ENCODE assay signal across 26 cellular contexts in genomic region chr4:22496165-22496813, GRCh38. TPM values are rescaled to one million over a fixed set of nuclear protein-coding genes. Genes with fewer than 3 reads are reported as not detected.
DNase-seq lines count a peak whose midpoint lies in the region; ATAC-seq, FAIRE-seq and TF ChIP-seq lines count a peak whose summit lies in the region.
"Had no signal": no experiment of that assay in that cellular context is flagged by ENCODE, and none has a peak within 500 bp of the region (broad histone marks: within the 10 kb centered on the region; RNA-seq: fewer than 3 reads in every experiment).

No MANE protein-coding gene starts in this region.

- no peak for TF ChIP-seq POLR2A in breast epithelium (IDR thresholded peaks at IDR 0.05)
- TF ChIP-seq POLR2A in GM12891 (IDR thresholded peaks at IDR 0.05; ENCODE audit: low read depth, low read length): no peak

- POLR2A ChIA-PET in WTC11 (lab: Charles Lee): interaction anchor here (0.6 kb wide), 1 partner anchor 13 kb away, joined by 3 read pairs; no protein-coding TSS in a partner anchor

- DNase-seq in mammary epithelial cell (no peak), breast epithelium (ENCODE audit: low spot score in 2 of 2) (no peak), WTC11 (ENCODE audit: low spot score) (no peak), fibroblast of mammary gland (ENCODE audit: low read depth) (peak; percentile 28), GM12891 (ENCODE audit: insufficient read length, low spot score) (no peak), ecto neural progenitor cell (ENCODE audit: low spot score) (no peak), cortex of kidney (lab: John Stamatoyannopoulos, UW) (no peak)
- DNase-seq in activated T-cell treated with anti-CD3 and anti-CD28 coated beads, Interleukin-2, amount 50 U/mL, for 4 hours: no peak
- DNase-seq: 8988T; AML-193; C1 segment of cervical spinal cord; CD8-positive, alpha-beta T cell; DND-41; HFFc6; MM.1S; NCI-H1092; NCI-H1436 treated with DMSO at 0.1 percent for 48 hours; NCI-H2029; NCI-H2227 treated with DMSO at 0.1 percent for 48 hours; NCI-H510A; NK-92 treated with Interleukin-12 subunit alpha and Interleukin-12 subunit beta, amount 100 ng/mL, for 24 hours; SIG-M5; SK-N-SH had no signal

- WGBS in mammary epithelial cell (ENCODE audit: low coverage, missing lambda C conversion rate): 77% methylated on average over 5 of the region's 6 CpGs

- dilution Hi-C loops in mammary epithelial cell (cut with HindIII; ENCODE audit: low sequenced_read_pairs): no loop called here

- FAIRE-seq in GM12891 (lab: Jason Lieb, UNC): no peak
- FAIRE-seq: G401.6, GM19239, K562 had no signal

- H3K79me2 ChIP-seq in mammary epithelial cell (ENCODE audit: insufficient read depth, low read length): peaks cover 97% of the 10 kb centered on the region

- no peak for ATAC-seq in WTC11
- no peak for ATAC-seq in activated T-cell treated with anti-CD3 and anti-CD28 coated beads, Interleukin-2, amount 50 U/mL, for 4 hours
- ATAC-seq: CD8-positive, alpha-beta T cell; K562 had no signal

- H3K4me1 Mint-ChIP-seq in WTC11: peaks cover 41% of the 10 kb centered on the region
- peaks cover 5% of the 10 kb centered on the region for H3K4me1 Mint-ChIP-seq in activated T-cell treated with anti-CD3 and anti-CD28 coated beads, Interleukin-2, amount 50 U/mL, for 4 hours (ENCODE audit: low read depth)

- no peaks in the 10 kb centered on the region for H3K27me3 Mint-ChIP-seq in WTC11 (ENCODE audit: low read depth)
- H3K27me3 Mint-ChIP-seq in activated T-cell treated with anti-CD3 and anti-CD28 coated beads, Interleukin-2, amount 50 U/mL, for 4 hours (ENCODE audit: low read depth): no peaks in the 10 kb centered on the region

- intact Hi-C loops in mammary epithelial cell (cut with micrococcal nuclease) (no loop called here), breast epithelium (cut with DNase I; ENCODE audit: low total_unique reads) (no loop called here)

- no peak overlapping the region for H3K4me3 ChIP-seq in mammary epithelial cell (replicated peaks in 1 of 3; ENCODE audit: insufficient read depth in 1 of 3, low read depth in 2 of 3, low read length in 3 of 3)
- H3K4me3 ChIP-seq in breast epithelium: no peak overlapping the region
- H3K4me3 ChIP-seq in fibroblast of mammary gland (ENCODE audit: control insufficient read depth, low read depth, low read length): no peak overlapping the region
- H3K4me3 ChIP-seq: K562 had no signal

- H2AFZ ChIP-seq in mammary epithelial cell (ENCODE audit: low read depth, low read length): no peak overlapping the region

- no peaks in the 10 kb centered on the region for H3K9me3 Mint-ChIP-seq in WTC11
- no peaks in the 10 kb centered on the region for H3K9me3 Mint-ChIP-seq in activated T-cell treated with anti-CD3 and anti-CD28 coated beads, Interleukin-2, amount 50 U/mL, for 4 hours
- H3K9me3 Mint-ChIP-seq: HFFc6 had no signal

- H3K4me2 ChIP-seq in mammary epithelial cell (ENCODE audit: insufficient read depth, low read depth, low read length): peak overlapping the region; percentile 19
- H3K4me2 ChIP-seq: SK-N-SH had no signal

- H3K27ac ChIP-seq in mammary epithelial cell (ENCODE audit: insufficient read depth, low read depth, low read length) (peak overlapping the region; percentile 31), breast epithelium (peak overlapping the region in 1 of 2 donors; percentile 25)

- peak overlapping the region; percentile 17; the same call in 1 of the 2 replicates for H3K27ac Mint-ChIP-seq in WTC11
- H3K27ac Mint-ChIP-seq: CD8-positive, alpha-beta T cell; HFFc6 had no signal

- H3K4me1 ChIP-seq in mammary epithelial cell (ENCODE audit: insufficient read depth, low read length): peaks cover 39% of the 10 kb centered on the region
- H3K4me1 ChIP-seq in breast epithelium: peaks cover 0 to 8% of the 10 kb centered on the region in 2 donors

- no peak for TF ChIP-seq CTCF in mammary epithelial cell (conservative IDR thresholded peaks at IDR 0.05 in 1 of 2, IDR thresholded peaks at IDR 0.05 in 1 of 2; ENCODE audit: extremely low read depth in 1 of 2, insufficient read depth in 1 of 2, low read depth in 1 of 2, low read length in 2 of 2)
- TF ChIP-seq CTCF in breast epithelium (IDR thresholded peaks at IDR 0.05): no peak
- no peak for TF ChIP-seq CTCF in WTC11 (IDR thresholded peaks at IDR 0.05)
- no peak for TF ChIP-seq CTCF in fibroblast of mammary gland (conservative IDR thresholded peaks at IDR 0.05; ENCODE audit: control insufficient read depth, insufficient read depth, low read depth, low read length)

- H3K9ac ChIP-seq in mammary epithelial cell (ENCODE audit: insufficient read depth, low read length): no peak overlapping the region
- H3K9ac ChIP-seq: SK-N-SH had no signal

- H3K27me3 ChIP-seq in mammary epithelial cell (ENCODE audit: insufficient read depth, low read length): no peaks in the 10 kb centered on the region
- H3K27me3 ChIP-seq in breast epithelium: no peaks in the 10 kb centered on the region

- CTCF ChIA-PET in mammary epithelial cell (lab: Charles Lee; ENCODE audit: low non-redundant PET) (no interaction called here), WTC11 (lab: Charles Lee) (no interaction called here)

- H3K36me3 ChIP-seq in mammary epithelial cell (ENCODE audit: insufficient read depth, low read length) (peaks cover 4% of the 10 kb centered on the region), breast epithelium (no peaks in the 10 kb centered on the region)

- H3K9me3 ChIP-seq in mammary epithelial cell (replicated peaks; ENCODE audit: insufficient read depth, low read length) (no peaks in the 10 kb centered on the region), breast epithelium (no peaks in the 10 kb centered on the region)
- H3K9me3 ChIP-seq: SK-N-SH had no signal

- no peaks in the 10 kb centered on the region for H4K20me1 ChIP-seq in mammary epithelial cell (ENCODE audit: insufficient read depth, low read length)

- no TSS peak for BruUV-seq in mammary epithelial cell (replicated peaks; lab: Mats Ljungman, UMichigan)

- H3K36me3 Mint-ChIP-seq in WTC11: 0 out of 2 replicates have a peak, but pooled peaks cover 5% of the 10 kb centered on the region
- no peaks in the 10 kb centered on the region for H3K36me3 Mint-ChIP-seq in activated T-cell treated with anti-CD3 and anti-CD28 coated beads, Interleukin-2, amount 50 U/mL, for 4 hours (ENCODE audit: insufficient read depth)

- in situ Hi-C loops in mammary epithelial cell (cut with MboI; ENCODE audit: low sequenced_read_pairs in 2 of 2): no loop called here

- H3K4me3 Mint-ChIP-seq in WTC11: no peak overlapping the region
- no peak overlapping the region for H3K4me3 Mint-ChIP-seq in activated T-cell treated with anti-CD3 and anti-CD28 coated beads, Interleukin-2, amount 50 U/mL, for 4 hours
- H3K4me3 Mint-ChIP-seq: CD8-positive, alpha-beta T cell; HFFc6 had no signal

TF ChIP-seq in WTC11, 78 proteins besides CTCF, POLR2A, EP300 and RAD21 (continues in another document):
- TF ChIP-seq CDX4 (CRISPR knock-in tag; IDR thresholded peaks at IDR 0.05; ENCODE audit: borderline replicate concordance): no peak
- TF ChIP-seq EMX1 (CRISPR knock-in tag; IDR thresholded peaks at IDR 0.05): no peak
- TF ChIP-seq, protein P1, sequence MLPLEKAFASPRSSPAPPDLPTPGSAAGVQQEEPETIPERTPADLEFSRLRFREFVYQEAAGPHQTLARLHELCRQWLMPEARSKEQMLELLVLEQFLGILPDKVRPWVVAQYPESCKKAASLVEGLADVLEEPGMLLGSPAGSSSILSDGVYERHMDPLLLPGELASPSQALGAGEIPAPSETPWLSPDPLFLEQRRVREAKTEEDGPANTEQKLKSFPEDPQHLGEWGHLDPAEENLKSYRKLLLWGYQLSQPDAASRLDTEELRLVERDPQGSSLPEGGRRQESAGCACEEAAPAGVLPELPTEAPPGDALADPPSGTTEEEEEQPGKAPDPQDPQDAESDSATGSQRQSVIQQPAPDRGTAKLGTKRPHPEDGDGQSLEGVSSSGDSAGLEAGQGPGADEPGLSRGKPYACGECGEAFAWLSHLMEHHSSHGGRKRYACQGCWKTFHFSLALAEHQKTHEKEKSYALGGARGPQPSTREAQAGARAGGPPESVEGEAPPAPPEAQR (CRISPR knock-in tag; IDR thresholded peaks at IDR 0.05): no peak
- no peak for TF ChIP-seq GTF2I (CRISPR knock-in tag; conservative IDR thresholded peaks at IDR 0.05)
- no peak for TF ChIP-seq ETV6 (CRISPR knock-in tag; IDR thresholded peaks at IDR 0.05)

TF ChIP-seq in GM12891, 5 proteins besides CTCF, POLR2A, EP300 and RAD21:
- no peak for TF ChIP-seq SPI1 (IDR thresholded peaks at IDR 0.05; ENCODE audit: low read depth, low read length)
- no peak for TF ChIP-seq PAX5 (IDR thresholded peaks at IDR 0.05; ENCODE audit: insufficient read depth, low read length, severe bottlenecking)
- no peak for TF ChIP-seq POU2F2 (IDR thresholded peaks at IDR 0.05; ENCODE audit: low read depth, low read length)
- TF ChIP-seq POLR2AphosphoS5 (IDR thresholded peaks at IDR 0.05; ENCODE audit: low read depth, low read length): no peak
- TF ChIP-seq TAF1 (IDR thresholded peaks at IDR 0.05; ENCODE audit: low read depth, low read length): no peak
TF ChIP-seq in GM12891: peak in this region for 0.

RNA-seq across cellular contexts. Expression of gene ADGRA3, which starts 19.6 kb away (rescaled TPM):
- 10 to 100 TPM; 48.0 to 66.8 TPM for total RNA-seq in mammary epithelial cell
- 35.2 TPM for polyA plus RNA-seq in mammary epithelial cell
- 138 TPM for polyA minus RNA-seq in mammary epithelial cell
- 10 to 100 TPM; 34.6 to 74.8 (median 45.9) TPM for total RNA-seq in breast epithelium
- 40.5 to 48.3 TPM (median 47.9 TPM) in 3 replicates for total RNA-seq in WTC11 (2021)
- polyA plus RNA-seq in GM12891 (2012; ENCODE audit: low read depth, missing spikeins): 0.03 TPM
- 10 to 100 TPM in 2 of 3 donors, 1 to 10 TPM in 1; 6.4 to 24.0 (median 11.1) TPM for total RNA-seq in activated T-cell treated with anti-CD3 and anti-CD28 coated beads, Interleukin-2, amount 50 U/mL, for 4 hours
